In the genomic region with DNA sequence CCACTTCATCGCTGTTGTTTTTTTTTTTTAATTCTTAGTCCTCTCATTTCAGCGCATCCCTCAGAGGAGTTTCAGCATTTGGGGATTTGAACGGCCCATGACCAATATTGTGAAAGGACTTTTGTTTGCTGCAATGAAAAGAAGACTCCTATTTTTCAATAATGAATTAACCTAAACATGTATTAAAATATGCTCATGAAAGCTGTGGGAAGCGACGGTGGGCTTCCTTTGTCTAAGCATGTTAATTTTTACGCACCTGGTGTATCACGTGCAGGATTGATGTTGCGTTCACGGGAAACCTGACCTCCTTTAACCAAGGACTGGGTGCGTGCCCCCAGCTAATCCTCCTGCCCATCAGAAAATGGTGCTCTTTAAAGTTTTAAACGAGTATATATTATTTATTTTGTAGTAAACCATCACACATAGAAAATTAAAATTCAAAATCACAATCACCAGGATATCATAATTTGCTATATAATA, we compare ENCODE assay signal across 8 cellular contexts. TPM values are rescaled to one million over a fixed set of nuclear protein-coding genes. Genes with fewer than 3 reads are reported as not detected.
DNase-seq lines count a peak whose midpoint lies in the region; ATAC-seq and TF ChIP-seq lines count a peak whose summit lies in the region.

No MANE protein-coding gene starts in this region.

- H3K27ac Mint-ChIP-seq in activated T-helper 1 cell treated with anti-CD3 and anti-CD28 coated beads, Interleukin-12 subunit alpha, Interleukin-12 subunit beta, Interleukin-2, Interleukin-4 antibody, amounts not matched to agents 30 ng/mL and 10 ng/mL and 1 ng/mL, durations not matched to agents 14 hours and 24 hours and 36 hours = peak overlapping the region; percentile 47

- WGBS in right lobe of liver (ENCODE audit: insufficient coverage, low coverage, low lambda C conversion rate, missing lambda C conversion rate) = 30% methylated on average over 11 of the region's 11 CpGs
- 38% methylated on average over 11 of the region's 11 CpGs for WGBS in urinary bladder

- H3K4me3 ChIP-seq in cardiac muscle cell (peak overlapping the region; percentile 88), right lobe of liver (peak overlapping the region; percentile 59 to 91 (median 75)), urinary bladder (ENCODE audit: low read depth, low read length) (peak overlapping the region; percentile 91)

- TF ChIP-seq POLR2A in right lobe of liver (IDR thresholded peaks at IDR 0.05) = no peak

- H3K27me3 ChIP-seq in cardiac muscle cell (peaks cover 21% of the 10 kb centered on the region), right lobe of liver (no peaks in the 10 kb centered on the region)

- peaks cover 50% of the 10 kb centered on the region for H3K27me3 Mint-ChIP-seq in activated T-helper 1 cell treated with anti-CD3 and anti-CD28 coated beads, Interleukin-12 subunit alpha, Interleukin-12 subunit beta, Interleukin-2, Interleukin-4 antibody, amounts not matched to agents 30 ng/mL and 10 ng/mL and 1 ng/mL, durations not matched to agents 14 hours and 24 hours and 36 hours (ENCODE audit: insufficient read depth)

- H3K9me3 Mint-ChIP-seq in activated T-helper 1 cell treated with anti-CD3 and anti-CD28 coated beads, Interleukin-12 subunit alpha, Interleukin-12 subunit beta, Interleukin-2, Interleukin-4 antibody, amounts not matched to agents 30 ng/mL and 10 ng/mL and 1 ng/mL, durations not matched to agents 14 hours and 24 hours and 36 hours = no peaks in the 10 kb centered on the region

- intact Hi-C loops in Right ventricle myocardium superior (cut with DNase I) (loop anchor here (5.0 kb wide), 1 partner anchor 125 kb away; no protein-coding TSS in a partner anchor), right lobe of liver (cut with DNase I) (no loop called here)
- intact Hi-C loops in activated T-helper 1 cell treated with anti-CD3 and anti-CD28 coated beads, Interleukin-12 subunit alpha, Interleukin-12 subunit beta, Interleukin-2, Interleukin-4 antibody, amounts not matched to agents 30 ng/mL and 10 ng/mL and 1 ng/mL, durations not matched to agents 14 hours and 24 hours and 36 hours (cut with micrococcal nuclease) = loop anchor here (10.0 kb wide), 2 partner anchors 563 to 1967 kb away; a partner anchor contains a TSS

- H3K4me1 Mint-ChIP-seq in activated T-helper 1 cell treated with anti-CD3 and anti-CD28 coated beads, Interleukin-12 subunit alpha, Interleukin-12 subunit beta, Interleukin-2, Interleukin-4 antibody, amounts not matched to agents 30 ng/mL and 10 ng/mL and 1 ng/mL, durations not matched to agents 14 hours and 24 hours and 36 hours (ENCODE audit: low read depth) = peaks cover 4% of the 10 kb centered on the region

- no peaks in the 10 kb centered on the region for H3K36me3 ChIP-seq in cardiac muscle cell
- H3K36me3 ChIP-seq in right lobe of liver = no peaks in the 10 kb centered on the region
- H3K36me3 ChIP-seq in urinary bladder (ENCODE audit: insufficient read depth) = no peaks in the 10 kb centered on the region

- H3K4me3 Mint-ChIP-seq in activated T-helper 1 cell treated with anti-CD3 and anti-CD28 coated beads, Interleukin-12 subunit alpha, Interleukin-12 subunit beta, Interleukin-2, Interleukin-4 antibody, amounts not matched to agents 30 ng/mL and 10 ng/mL and 1 ng/mL, durations not matched to agents 14 hours and 24 hours and 36 hours = peak overlapping the region; percentile 89

- H3K27ac ChIP-seq in cardiac muscle cell = no peak overlapping the region
- H3K27ac ChIP-seq in right lobe of liver = no peak overlapping the region
- H3K27ac ChIP-seq in urinary bladder (ENCODE audit: low read depth) = no peak overlapping the region

- H3K9me3 ChIP-seq in cardiac muscle cell (ENCODE audit: low read depth) = no peaks in the 10 kb centered on the region
- H3K9me3 ChIP-seq in right lobe of liver = no peaks in the 10 kb centered on the region

- TF ChIP-seq CTCF in cardiac muscle cell (IDR thresholded peaks at IDR 0.05; ENCODE audit: low read depth, low read length) (no peak), right lobe of liver (IDR thresholded peaks at IDR 0.05) (no peak)

- H3K4me1 ChIP-seq in cardiac muscle cell (ENCODE audit: low read depth) = no peaks in the 10 kb centered on the region
- H3K4me1 ChIP-seq in right lobe of liver = no peaks in the 10 kb centered on the region
- H3K4me1 ChIP-seq in urinary bladder (ENCODE audit: insufficient read depth) = no peaks in the 10 kb centered on the region

- ATAC-seq in Right ventricle myocardium superior (ENCODE audit: poor library complexity) = no peak
- no peak for ATAC-seq in right lobe of liver
- ATAC-seq in HG02981 (IDR thresholded peaks at IDR 0.05; ENCODE audit: unreplicated experiment) = no peak
- ATAC-seq in HG03571 (IDR thresholded peaks at IDR 0.05; ENCODE audit: unreplicated experiment) = no peak

- no peaks in the 10 kb centered on the region for H3K36me3 Mint-ChIP-seq in activated T-helper 1 cell treated with anti-CD3 and anti-CD28 coated beads, Interleukin-12 subunit alpha, Interleukin-12 subunit beta, Interleukin-2, Interleukin-4 antibody, amounts not matched to agents 30 ng/mL and 10 ng/mL and 1 ng/mL, durations not matched to agents 14 hours and 24 hours and 36 hours (ENCODE audit: low read depth)

- DNase-seq in cardiac muscle cell (ENCODE audit: low read depth in 1 of 2, low spot score in 1 of 2) (peak in 1 of 2 donors; percentile 22), Right ventricle myocardium superior (no peak), right lobe of liver (no peak), foreskin melanocyte (no peak)
- DNase-seq in activated T-helper 1 cell treated with anti-CD3 and anti-CD28 coated beads, Interleukin-12 subunit alpha, Interleukin-12 subunit beta, Interleukin-2, Interleukin-4 antibody, amounts not matched to agents 30 ng/mL and 10 ng/mL and 1 ng/mL, durations not matched to agents 14 hours and 24 hours and 36 hours (ENCODE audit: low spot score) = no peak

RNA-seq across cellular contexts. Expression of a gene that starts 0.6 kb away (rescaled TPM):
- total RNA-seq in cardiac muscle cell (0.42 and 3.1 TPM in 2 replicates), Right ventricle myocardium superior (1.6 TPM), right lobe of liver (1 to 10 TPM in 1 of 6 experiments, under 1 TPM in 5; 0.39 to 1.4 (median 0.46) TPM), urinary bladder (18.2 TPM)
- polyA plus RNA-seq in cardiac muscle cell (1.8 TPM in 1 of 2 replicates, not detected in the other), urinary bladder (2.0 TPM)
- total RNA-seq in activated T-helper 1 cell treated with anti-CD3 and anti-CD28 coated beads, Interleukin-12 subunit alpha, Interleukin-12 subunit beta, Interleukin-2, Interleukin-4 antibody, amounts not matched to agents 30 ng/mL and 10 ng/mL and 1 ng/mL, durations not matched to agents 14 hours and 24 hours and 36 hours = not detected in 2 replicates

RNA-seq across cellular contexts. Expression of a gene that starts 46.3 kb away (rescaled TPM):
- total RNA-seq in cardiac muscle cell (28.0 and 32.2 TPM in 2 replicates), Right ventricle myocardium superior (49.4 TPM), right lobe of liver (10 to 100 TPM; 12.8 to 17.6 (median 14.0) TPM), urinary bladder (77.2 TPM)
- polyA plus RNA-seq in cardiac muscle cell (50.6 and 65.5 TPM in 2 replicates), urinary bladder (36.4 TPM)
- total RNA-seq in activated T-helper 1 cell treated with anti-CD3 and anti-CD28 coated beads, Interleukin-12 subunit alpha, Interleukin-12 subunit beta, Interleukin-2, Interleukin-4 antibody, amounts not matched to agents 30 ng/mL and 10 ng/mL and 1 ng/mL, durations not matched to agents 14 hours and 24 hours and 36 hours = 19.8 and 19.9 TPM in 2 replicates

Comparison
In these comparisons a context has a peak if more than half of its experiments do, and no peak if none do; other contexts are left out.
1. intact Hi-C loops: an anchor here in Right ventricle myocardium superior (5.0 kb wide) and activated T-helper 1 cell treated with anti-CD3 and anti-CD28 coated beads, Interleukin-12 subunit alpha, Interleukin-12 subunit beta, Interleukin-2, Interleukin-4 antibody, amounts not matched to agents 30 ng/mL and 10 ng/mL and 1 ng/mL, durations not matched to agents 14 hours and 24 hours and 36 hours (10.0 kb wide); none called in right lobe of liver.